ENCODE assay signal across 35 cellular contexts in the genomic region with DNA sequence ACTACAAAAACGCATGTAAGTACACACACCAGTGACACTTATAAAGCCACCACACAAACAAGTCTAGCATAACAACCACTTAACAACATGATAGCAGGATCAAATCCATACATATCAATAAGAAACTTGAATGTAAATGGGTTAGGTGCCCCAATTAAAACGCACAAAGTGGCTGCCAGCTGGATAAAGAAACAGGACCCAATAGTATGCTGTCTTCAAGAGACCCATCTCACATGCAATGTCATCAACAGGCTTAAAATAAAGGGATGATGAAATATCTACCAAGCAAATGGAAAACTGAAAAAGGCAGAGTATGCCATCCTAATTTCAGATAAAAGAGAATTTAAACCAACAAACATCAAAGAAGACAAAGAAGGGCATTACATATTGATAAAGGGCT.
"Had no signal": no experiment of that assay in that cellular context is flagged by ENCODE, and none has a peak within 500 bp of the region (broad histone marks: within the 10 kb centered on the region; RNA-seq: fewer than 3 reads in every experiment).

No MANE protein-coding gene starts in this region.

- H3K9me3 ChIP-seq: MG63 had no signal

- H3K4me3 ChIP-seq: MG63 had no signal

- H3K4me2 ChIP-seq: KMS-11 had no signal

- H3K9ac ChIP-seq: KMS-11 had no signal

- DNase-seq: Karpas-422, Kasumi-1, MG63, MM.1S, MV-4-11, NCI-H1048, NCI-H1092, NCI-H1092 treated with DMSO at 0.1 percent for 48 hours, NCI-H1105, NCI-H1105 treated with DMSO at 0.1 percent for 48 hours, NCI-H1417, NCI-H1417 treated with DMSO at 0.1 percent for 48 hours, NCI-H1436, NCI-H1436 treated with DMSO at 0.1 percent for 48 hours, NCI-H146, NCI-H1694, NCI-H1694 treated with DMSO at 0.1 percent for 48 hours, NCI-H187, NCI-H187 treated with DMSO at 0.1 percent for 48 hours, NCI-H1930, NCI-H2029, NCI-H2029 treated with DMSO at 0.1 percent for 48 hours, NCI-H2081, NCI-H2107, NCI-H2171, NCI-H2171 treated with DMSO at 0.1 percent for 48 hours, NCI-H2227 treated with DMSO at 0.1 percent for 48 hours, NCI-H226, NCI-H345, NCI-H446, NCI-H446 treated with DMSO at 0.1 percent for 48 hours, NCI-H510A, NCI-H510A treated with DMSO at 0.1 percent for 48 hours, NCI-H524 had no signal

- H3K27ac ChIP-seq: KMS-11 had no signal

- H3K27me3 ChIP-seq: MG63 had no signal

- H3K36me3 ChIP-seq: MG63 had no signal
